14 cellular contexts compared by ENCODE assay signal in genomic region chr17:15279011-15279477, GRCh38. TPM values are rescaled to one million over a fixed set of nuclear protein-coding genes. Genes with fewer than 3 reads are reported as not detected.
A peak's percentile ranks its signal among the peaks of the same experiment; 100 is the strongest.
DNase-seq lines count a peak whose midpoint lies in the region; ATAC-seq, FAIRE-seq and TF ChIP-seq lines count a peak whose summit lies in the region.
"Had no signal": no experiment of that assay in that cellular context is flagged by ENCODE, and none has a peak within 500 bp of the region (broad histone marks: within the 10 kb centered on the region; RNA-seq: fewer than 3 reads in every experiment).

No MANE protein-coding gene starts in this region.

- no peaks in the 10 kb centered on the region for H3K79me2 ChIP-seq in mesendoderm (ENCODE audit: control insufficient read depth, insufficient read depth, low read length)

- no peak overlapping the region for H3K18ac ChIP-seq in mesendoderm (ENCODE audit: low read length)

- TF ChIP-seq CTCF in brain microvascular endothelial cell (IDR thresholded peaks at IDR 0.05; ENCODE audit: low read depth, low read length, missing control alignments): no peak
- no peak for TF ChIP-seq CTCF in activated CD8-positive, alpha-beta T cell treated with anti-CD3 and anti-CD28 coated beads for 36 hours (IDR thresholded peaks at IDR 0.05)

- no peak overlapping the region for H2BK15ac ChIP-seq in mesendoderm (replicated peaks; ENCODE audit: low read depth)

- POLR2A ChIA-PET in activated CD8-positive, alpha-beta T cell treated with anti-CD3 and anti-CD28 coated beads for 36 hours (lab: Charles Lee): no interaction called here

- no peak overlapping the region for H3K23ac ChIP-seq in mesendoderm (ENCODE audit: low read length)

- no peak overlapping the region for H2AK5ac ChIP-seq in mesendoderm (ENCODE audit: low read length)

- no peak overlapping the region for H3K27ac Mint-ChIP-seq in activated CD8-positive, alpha-beta T cell treated with anti-CD3 and anti-CD28 coated beads for 36 hours

- peaks cover 38% of the 10 kb centered on the region for H3K27me3 Mint-ChIP-seq in activated CD8-positive, alpha-beta T cell treated with anti-CD3 and anti-CD28 coated beads for 36 hours

- H3K36me3 Mint-ChIP-seq in activated CD8-positive, alpha-beta T cell treated with anti-CD3 and anti-CD28 coated beads for 36 hours (ENCODE audit: low read depth): no peaks in the 10 kb centered on the region

- no peaks in the 10 kb centered on the region for H3K79me1 ChIP-seq in mesendoderm (ENCODE audit: low read length)

- H3K27me3 ChIP-seq in brain microvascular endothelial cell (replicated peaks) (no peaks in the 10 kb centered on the region), mesendoderm (ENCODE audit: insufficient read depth, low read length, poor library complexity) (no peaks in the 10 kb centered on the region)

- H3K36me3 ChIP-seq in brain microvascular endothelial cell (replicated peaks) (no peaks in the 10 kb centered on the region), mesendoderm (ENCODE audit: control insufficient read depth, insufficient read depth, low read length) (no peaks in the 10 kb centered on the region)

- no peak for ATAC-seq in activated CD8-positive, alpha-beta T cell treated with anti-CD3 and anti-CD28 coated beads for 36 hours

- no peaks in the 10 kb centered on the region for H3K4me1 ChIP-seq in mesendoderm (ENCODE audit: control insufficient read depth, low read depth, low read length)

- H3K4me3 ChIP-seq in brain microvascular endothelial cell (ENCODE audit: low read depth, low read length): no peak overlapping the region
- no peak overlapping the region for H3K4me3 ChIP-seq in mesendoderm (ENCODE audit: low read length)
- H3K4me3 ChIP-seq: SK-N-MC had no signal

- H4K8ac ChIP-seq in mesendoderm (ENCODE audit: low read depth, low read length): no peak overlapping the region

- no peak overlapping the region for H3K4ac ChIP-seq in mesendoderm (ENCODE audit: low read depth, low read length)

- in situ Hi-C loops in brain microvascular endothelial cell (cut with HindIII; ENCODE audit: low pct_ligation_motif_present, low sequenced_read_pairs): loop anchor here (25.0 kb wide), 1 partner anchor 208 kb away; no protein-coding TSS in a partner anchor

- WGBS in mesendoderm (ENCODE audit: extremely low coverage, insufficient coverage, low lambda C conversion rate): no CpG with 5 or more reads among the region's 2 CpGs

- H3K27ac ChIP-seq in brain microvascular endothelial cell (peak overlapping the region; percentile 54), mesendoderm (ENCODE audit: low read depth, low read length) (no peak overlapping the region)
- H3K27ac ChIP-seq: C4-2B, SK-N-MC had no signal

- intact Hi-C loops in activated CD8-positive, alpha-beta T cell treated with anti-CD3 and anti-CD28 coated beads for 36 hours (cut with micrococcal nuclease): no loop called here

- H2BK5ac ChIP-seq in mesendoderm (ENCODE audit: low read length): no peak overlapping the region

- no peak overlapping the region for H3K4me3 Mint-ChIP-seq in activated CD8-positive, alpha-beta T cell treated with anti-CD3 and anti-CD28 coated beads for 36 hours

- H3K4me2 ChIP-seq in mesendoderm (ENCODE audit: low read length): no peak overlapping the region

- no peak overlapping the region for H3K56ac ChIP-seq in mesendoderm (ENCODE audit: low read length)

- H3K9me3 Mint-ChIP-seq in activated CD8-positive, alpha-beta T cell treated with anti-CD3 and anti-CD28 coated beads for 36 hours: no peaks in the 10 kb centered on the region

- peak; percentile 89 for FAIRE-seq in HTR-8/SVneo (lab: Jason Lieb, UNC)

- H3K4me1 Mint-ChIP-seq in activated CD8-positive, alpha-beta T cell treated with anti-CD3 and anti-CD28 coated beads for 36 hours (ENCODE audit: low read depth): peaks cover 2% of the 10 kb centered on the region

- DNase-seq in AG08395 (ENCODE audit: low spot score): peak; percentile 66
- peak; percentile 41 for DNase-seq in HTR-8/SVneo (ENCODE audit: insufficient read length, low spot score)
- peak; percentile 88 for DNase-seq in brain microvascular endothelial cell
- peak; percentile 34 for DNase-seq in mesendoderm
- DNase-seq in NCI-H2081 (lab: John Stamatoyannopoulos, UW): no peak
- DNase-seq in NCI-H146 treated with DMSO at 0.1 percent for 48 hours (lab: John Stamatoyannopoulos, UW; ENCODE audit: unreplicated experiment): no peak
- DNase-seq in activated CD8-positive, alpha-beta T cell treated with anti-CD3 and anti-CD28 coated beads for 36 hours: no peak
- no peak for DNase-seq in ecto neural progenitor cell (ENCODE audit: low spot score)
- DNase-seq: central memory CD4-positive, alpha-beta T cell; NCI-H1105; NCI-H748 treated with DMSO at 0.1 percent for 48 hours had no signal

- no peak overlapping the region for H2BK120ac ChIP-seq in mesendoderm (ENCODE audit: low read depth, low read length)

- CTCF ChIA-PET in activated CD8-positive, alpha-beta T cell treated with anti-CD3 and anti-CD28 coated beads for 36 hours (lab: Charles Lee): no interaction called here

- H3K9ac ChIP-seq in mesendoderm (ENCODE audit: low read length): no peak overlapping the region

- no peak overlapping the region for H4K5ac ChIP-seq in mesendoderm (ENCODE audit: low read length)

RNA-seq across cellular contexts. Expression of gene PMP22, which starts 13.9 kb away (rescaled TPM):
- 3.7 TPM for polyA plus RNA-seq in mesendoderm (2013, experiment 1 of 2)
- polyA plus RNA-seq in mesendoderm (2013, experiment 2 of 2): 3.4 TPM
- under 1 TPM in 1 of 2 experiments, not detected in 1; 0.20 TPM for total RNA-seq in activated CD8-positive, alpha-beta T cell treated with anti-CD3 and anti-CD28 coated beads for 36 hours
- polyA plus RNA-seq: neural cell had no signal

Comparison
In these comparisons a context has a peak if more than half of its experiments do, and no peak if none do; other contexts are left out.
1. DNase-seq: peak in AG08395 (single experiment), HTR-8/SVneo (single experiment), brain microvascular endothelial cell (single experiment) and mesendoderm (single experiment); none in NCI-H2081 (0 of 2), NCI-H146 treated with DMSO at 0.1 percent for 48 hours (single experiment), activated CD8-positive, alpha-beta T cell treated with anti-CD3 and anti-CD28 coated beads for 36 hours (single experiment) and ecto neural progenitor cell (single experiment).